Comparison of ENCODE assay signal across 8 cellular contexts in the genomic region with DNA sequence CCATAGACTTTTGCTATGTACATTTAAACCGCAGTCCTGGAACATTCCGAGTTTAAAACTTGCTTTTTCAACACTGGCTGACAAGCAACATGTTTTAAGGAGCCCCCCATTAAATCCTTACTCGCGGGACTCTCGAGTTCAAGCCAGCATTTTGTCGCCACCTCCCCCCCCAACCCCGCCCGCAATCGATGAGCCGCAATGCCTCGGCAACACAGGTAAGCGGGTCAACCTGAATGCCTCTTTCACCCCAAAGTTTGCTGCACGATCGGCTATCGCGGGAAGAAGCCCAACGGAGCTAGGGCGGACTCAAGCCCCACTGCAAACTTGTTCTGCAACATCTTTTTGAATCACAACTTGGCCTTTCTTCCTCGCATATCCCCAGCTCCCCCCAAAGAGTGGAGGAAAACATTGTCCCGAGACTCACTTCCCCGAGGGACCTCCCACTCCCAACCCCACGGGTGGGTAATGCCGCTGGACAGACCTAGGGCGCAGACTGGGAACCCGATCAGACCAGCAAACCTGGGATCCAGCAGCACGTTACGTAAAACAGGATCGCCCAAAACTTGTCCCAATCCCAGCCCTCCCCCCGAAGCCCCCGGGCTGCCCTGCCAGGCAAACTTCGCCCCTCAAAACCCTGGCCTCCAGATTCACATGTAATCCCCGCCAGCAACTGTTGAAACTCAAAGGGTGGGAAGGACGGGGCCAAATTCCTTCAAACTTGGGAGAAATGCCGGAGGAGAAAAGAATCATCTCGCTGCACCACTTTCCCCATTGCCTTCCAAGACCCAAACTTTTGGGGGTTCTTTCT. TPM values are rescaled to one million over a fixed set of nuclear protein-coding genes. Genes with fewer than 3 reads are reported as not detected.
DNase-seq lines count a peak whose midpoint lies in the region; ATAC-seq, FAIRE-seq and TF ChIP-seq lines count a peak whose summit lies in the region.

No MANE protein-coding gene starts in this region.

- intact Hi-C loops in CD8-positive, alpha-beta T cell (cut with DNase I, micrococcal nuclease), result loop anchor here (2.0 to 10.0 kb wide), 6 partner anchors 177 to 983 kb away; a partner anchor contains a TSS
- intact Hi-C loops in GM12878 (cut with micrococcal nuclease; ENCODE audit: unreplicated experiment) (loop anchor here (2.0 kb wide), 1 partner anchor 387 kb away; no protein-coding TSS in a partner anchor), HepG2 (cut with micrococcal nuclease; ENCODE audit: unreplicated experiment) (no loop called here)

- WGBS in GM12878 (ENCODE audit: insufficient coverage, insufficient replicate concordance, low lambda C conversion rate, missing lambda C conversion rate), result under 1% methylated on average over 35 of the region's 35 CpGs
- WGBS in HepG2 (ENCODE audit: low lambda C conversion rate), result 2% methylated on average over 31 of the region's 35 CpGs

- no peaks in the 10 kb centered on the region for H3K9me3 Mint-ChIP-seq in CD8-positive, alpha-beta T cell

- FAIRE-seq in GM12878 (lab: Jason Lieb, UNC) (no peak), HepG2 (lab: Jason Lieb, UNC) (no peak)

- in situ Hi-C loops in GM12878 (cut with MboI) (loop anchor here (5.0 to 10.0 kb wide), 3 partner anchors 390 to 545 kb away; no protein-coding TSS in a partner anchor), HepG2 (cut with HindIII; ENCODE audit: extremely low pct_ligation_motif_present, low pct_unique_long_range_greater_than_20kb) (loop anchor here (5.0 kb wide), 1 partner anchor 80 kb away; no protein-coding TSS in a partner anchor)

- no peak for TF ChIP-seq EP300 in GM12878 (IDR thresholded peaks at IDR 0.05; ENCODE audit: borderline replicate concordance in 1 of 2, control insufficient read depth in 1 of 2, low read depth in 2 of 2, low read length in 2 of 2)
- TF ChIP-seq EP300 in HepG2 (IDR thresholded peaks at IDR 0.05; ENCODE audit: low read depth in 2 of 2, low read length in 2 of 2), result no peak
- TF ChIP-seq EP300 in HepG2 (CRISPR knock-in tag; IDR thresholded peaks at IDR 0.05; ENCODE audit: borderline replicate concordance), result no peak

- POLR2A ChIA-PET in CD8-positive, alpha-beta T cell (lab: Charles Lee), result interaction anchor here (0.6 to 14.8 kb wide), 30 partner anchors 9 to 975 kb away, joined by 3 to 641 read pairs (median 4); a partner anchor contains a TSS
- POLR2A ChIA-PET in GM12878 (lab: Charles Lee), result interaction anchor here (0.6 to 9.5 kb wide), 20 partner anchors 15 to 808 kb away, joined by 3 to 115 read pairs (median 4); no protein-coding TSS in a partner anchor
- POLR2A ChIA-PET in HepG2 (lab: Yijun Ruan, JAX), result interaction anchor here (0.6 to 6.9 kb wide), 39 partner anchors 9 to 848 kb away, joined by 3 to 244 read pairs (median 6); no protein-coding TSS in a partner anchor

- RAD21 ChIA-PET in GM12878 (lab: Charles Lee; ENCODE audit: unreplicated experiment), result interaction anchor here (0.6 to 10.7 kb wide), 26 partner anchors 11 to 848 kb away, joined by 3 to 244 read pairs (median 4); no protein-coding TSS in a partner anchor

- H3K79me2 ChIP-seq in GM12878 (ENCODE audit: control insufficient read depth, insufficient read depth, low read length) (peaks cover 72% of the 10 kb centered on the region), HepG2 (ENCODE audit: insufficient read depth, low read length) (peaks cover 56% of the 10 kb centered on the region)

- no peaks in the 10 kb centered on the region for H3K9me3 ChIP-seq in CD8-positive, alpha-beta T cell (ENCODE audit: low read length)
- H3K9me3 ChIP-seq in GM12878 (replicated peaks; ENCODE audit: control insufficient read depth, insufficient read depth, low read length), result no peaks in the 10 kb centered on the region
- H3K9me3 ChIP-seq in HepG2 (ENCODE audit: low read length), result no peaks in the 10 kb centered on the region

- H3K27ac ChIP-seq in CD8-positive, alpha-beta T cell (ENCODE audit: low read depth, low read length), result peak overlapping the region; percentile 99
- peak overlapping the region; percentile 100 for H3K27ac ChIP-seq in GM12878 (ENCODE audit: control insufficient read depth, insufficient read depth)
- H3K27ac ChIP-seq in HepG2 (ENCODE audit: extremely low read length, insufficient read depth, low read length), result peak overlapping the region; percentile 98
- peak overlapping the region; percentile 94 for H3K27ac ChIP-seq in temporal lobe (ENCODE audit: low read depth, low read length)

- peak overlapping the region; percentile 94 for H3K4me3 ChIP-seq in CD8-positive, alpha-beta T cell (ENCODE audit: low read depth, low read length)
- H3K4me3 ChIP-seq in GM12878, result peak overlapping the region; percentile 97
- peak overlapping the region; percentile 93 to 98 (median 94) for H3K4me3 ChIP-seq in HepG2 (replicated peaks in 1 of 3; ENCODE audit: insufficient read depth in 1 of 3, low read depth in 2 of 3, low read length in 3 of 3)

- no peak for TF ChIP-seq CTCF in CD8-positive, alpha-beta T cell (IDR thresholded peaks at IDR 0.05)
- no peak for TF ChIP-seq CTCF in GM12878 (IDR thresholded peaks at IDR 0.05 in 2 of 3, conservative IDR thresholded peaks at IDR 0.05 in 1 of 3; ENCODE audit: control insufficient read depth in 2 of 3, extremely low read depth in 1 of 3, insufficient read depth in 1 of 3, low read depth in 3 of 3, low read length in 3 of 3)
- TF ChIP-seq CTCF in HepG2 (CRISPR knock-in tag; IDR thresholded peaks at IDR 0.05), result no peak

- H3K4me3 Mint-ChIP-seq in CD8-positive, alpha-beta T cell, result peak overlapping the region; percentile 92

- BruUV-seq in GM12878 (replicated peaks; lab: Mats Ljungman, UMichigan), result TSS peak; percentile 32
- BruUV-seq in HepG2 (replicated peaks; lab: Mats Ljungman, UMichigan), result no TSS peak

- H3K4me1 Mint-ChIP-seq in CD8-positive, alpha-beta T cell (ENCODE audit: low read depth), result peaks cover 46% of the 10 kb centered on the region

- peak overlapping the region; percentile 100 for H3K27ac Mint-ChIP-seq in CD8-positive, alpha-beta T cell

- no peaks in the 10 kb centered on the region for H3K27me3 ChIP-seq in CD8-positive, alpha-beta T cell (ENCODE audit: insufficient read depth, low read length)
- H3K27me3 ChIP-seq in GM12878 (replicated peaks in 1 of 2; ENCODE audit: control insufficient read depth in 2 of 2, insufficient read depth in 2 of 2, low read length in 1 of 2), result no peaks in the 10 kb centered on the region
- H3K27me3 ChIP-seq in HepG2 (ENCODE audit: control insufficient read depth in 1 of 2, insufficient read depth in 2 of 2, low read length in 2 of 2), result no peaks in the 10 kb centered on the region; a peak in 1 of 5 replicates

- H3K36me3 ChIP-seq in CD8-positive, alpha-beta T cell (ENCODE audit: insufficient read depth, low read length), result peaks cover 20% of the 10 kb centered on the region
- H3K36me3 ChIP-seq in GM12878 (ENCODE audit: control insufficient read depth in 2 of 2, insufficient read depth in 2 of 2, low read length in 1 of 2) (peaks cover 13 to 20% of the 10 kb centered on the region in 2 experiments), HepG2 (replicated peaks in 1 of 2; ENCODE audit: control insufficient read depth in 1 of 2, insufficient read depth in 2 of 2, low read length in 2 of 2) (peaks cover 6 to 27% of the 10 kb centered on the region in 2 experiments)

- SMC1A ChIA-PET in GM12878 (lab: Charles Lee; ENCODE audit: uncharacterized antibody, unreplicated experiment), result interaction anchor here (0.7 to 9.5 kb wide), 8 partner anchors 27 to 543 kb away, joined by 3 to 200 read pairs (median 4); no protein-coding TSS in a partner anchor

- H2AFZ ChIP-seq in GM12878 (ENCODE audit: control insufficient read depth, low read depth, low read length) (no peak overlapping the region; the same call in 1 of the 2 replicates), HepG2 (ENCODE audit: low read length) (no peak overlapping the region)

- DNase-seq in CD8-positive, alpha-beta T cell, result peak in 4 of 7 experiments; percentile 19 to 72 (median 38)
- peak; percentile 35 for DNase-seq in LHCN-M2 (ENCODE audit: low read depth)
- DNase-seq in GM12878 (ENCODE audit: low read depth, low spot score), result no peak
- DNase-seq in HepG2 (ENCODE audit: low spot score), result no peak
- DNase-seq in SHP77 treated with DMSO at 0.1 percent for 48 hours (lab: John Stamatoyannopoulos, UW), result no peak
- DNase-seq in NCI-H510A treated with DMSO at 0.1 percent for 48 hours (lab: John Stamatoyannopoulos, UW), result no peak

- peak overlapping the region; percentile 99 for H3K9ac ChIP-seq in GM12878 (ENCODE audit: control insufficient read depth, insufficient read depth, low read length)
- peak overlapping the region; percentile 97 for H3K9ac ChIP-seq in HepG2 (ENCODE audit: insufficient read depth, low read depth, low read length)

- peak; percentile 49; the same call in 1 of the 2 replicates for TF ChIP-seq POLR2A in GM12878 (IDR thresholded peaks at IDR 0.05; ENCODE audit: low read depth, low read length)
- no peak for TF ChIP-seq POLR2A in HepG2 (IDR thresholded peaks at IDR 0.05; ENCODE audit: insufficient read depth in 1 of 2, low read depth in 2 of 2, low read length in 2 of 2)

- TF ChIP-seq RAD21 in GM12878 (IDR thresholded peaks at IDR 0.05; ENCODE audit: insufficient read depth, low read depth, low read length) (no peak), HepG2 (CRISPR knock-in tag; IDR thresholded peaks at IDR 0.05) (no peak)

- peaks cover 67% of the 10 kb centered on the region for H3K36me3 Mint-ChIP-seq in CD8-positive, alpha-beta T cell

- CTCF ChIA-PET in CD8-positive, alpha-beta T cell (lab: Charles Lee), result interaction anchor here (0.6 to 16.2 kb wide), 7 partner anchors 11 to 807 kb away, joined by 3 to 384 read pairs (median 40); no protein-coding TSS in a partner anchor
- CTCF ChIA-PET in GM12878 (lab: Yijun Ruan, JAX) (interaction anchor here (1.0 to 9.5 kb wide), 3 partner anchors 15 to 386 kb away, joined by 3 to 254 read pairs (median 4); no protein-coding TSS in a partner anchor), HepG2 (lab: Yijun Ruan, JAX; ENCODE audit: low intra/inter-chr PET ratio, low total read pairs) (no interaction called here)

- no peaks in the 10 kb centered on the region for H3K27me3 Mint-ChIP-seq in CD8-positive, alpha-beta T cell (ENCODE audit: low read depth)

- peak overlapping the region; percentile 94 for H3K4me2 ChIP-seq in GM12878 (ENCODE audit: control insufficient read depth, insufficient read depth)
- H3K4me2 ChIP-seq in HepG2 (ENCODE audit: low read depth, low read length), result peak overlapping the region; percentile 96

- ATAC-seq in CD8-positive, alpha-beta T cell, result no peak
- ATAC-seq in GM12878, result no peak
- no peak for ATAC-seq in HepG2
- no peak for ATAC-seq in HG02623 (IDR thresholded peaks at IDR 0.05; ENCODE audit: unreplicated experiment)

- peaks cover 22% of the 10 kb centered on the region for H4K20me1 ChIP-seq in GM12878 (ENCODE audit: control insufficient read depth, insufficient read depth)
- peaks cover 33% of the 10 kb centered on the region for H4K20me1 ChIP-seq in HepG2 (ENCODE audit: insufficient read depth, low read length)

- H3K4me1 ChIP-seq in CD8-positive, alpha-beta T cell (ENCODE audit: insufficient read depth, low read length), result peaks cover 35% of the 10 kb centered on the region
- H3K4me1 ChIP-seq in GM12878 (ENCODE audit: control insufficient read depth, insufficient read depth, low read length) (peaks cover 15% of the 10 kb centered on the region), HepG2 (ENCODE audit: insufficient read depth, low read length) (peaks cover 55% of the 10 kb centered on the region)

RNA-seq across cellular contexts. Expression of a gene that starts 0.6 kb away (rescaled TPM):
- 100 to 1,000 TPM; 241 to 248 TPM for total RNA-seq in CD8-positive, alpha-beta T cell
- total RNA-seq in LHCN-M2 (2014; rRNA removed), result 238 and 342 TPM in 2 replicates
- 251 TPM for polyA plus RNA-seq in LHCN-M2 (2012)
- 120 and 134 TPM in 2 replicates for total RNA-seq in GM12878 (2013; cell fraction: nucleolus; rRNA removed)
- 27.9 and 31.3 TPM in 2 replicates for total RNA-seq in GM12878 (2014; rRNA removed)
- 27.0 and 28.3 TPM in 2 replicates for total RNA-seq in GM12878 (2014; rRNA removed; fragmentation: Illumina TruSeq; extraction: Trizol)
- total RNA-seq in GM12878 (2021), result 166 and 184 TPM in 2 replicates
- polyA plus RNA-seq in GM12878 (2011; ENCODE audit: low read depth), result 21.7 TPM
- polyA plus RNA-seq in GM12878 (2011; rRNA removed), result 47.4 and 53.5 TPM in 2 replicates
- polyA plus RNA-seq in GM12878 (2011; cell fraction: cytosol; rRNA removed), result 143 and 162 TPM in 2 replicates
- polyA plus RNA-seq in GM12878 (2011; cell fraction: nucleus; rRNA removed), result 173 and 272 TPM in 2 replicates
- polyA plus RNA-seq in GM12878 (2012), result 67.3 and 98.4 TPM in 2 replicates
- polyA plus RNA-seq in GM12878 (2014; fragmentation: Illumina TruSeq; extraction: Trizol), result 69.3 and 78.7 TPM in 2 replicates
- 10 to 100 TPM; 22.0 to 22.6 TPM for polyA plus RNA-seq in GM12878 (2014; fragmentation: Nextera tagmentation; extraction: Ambion mirVana)
- 96.1 and 121 TPM in 2 replicates for polyA plus RNA-seq in GM12878 (2014; rRNA removed)
- polyA plus RNA-seq in GM12878 (2016; fragmentation: Nextera tagmentation; extraction: Ambion mirVana), result 100 to 1,000 TPM; 119 to 138 TPM
- 29.0 and 48.5 TPM in 2 replicates for polyA minus RNA-seq in GM12878 (2011; rRNA and poly(A)+ RNA removed)
- 183 and 200 TPM in 2 replicates for polyA minus RNA-seq in GM12878 (2011; cell fraction: cytosol; rRNA and poly(A)+ RNA removed)
- 63.3 and 109 TPM in 2 replicates for polyA minus RNA-seq in GM12878 (2011; cell fraction: nucleus; rRNA and poly(A)+ RNA removed)
- total RNA-seq in HepG2 (2016; rRNA removed; fragmentation: Illumina TruSeq; extraction: Trizol), result 7.4 and 8.4 TPM in 2 replicates
- 2.6 and 3.4 TPM in 2 replicates for total RNA-seq in HepG2 (2016; cell fraction: cytosol; rRNA removed; fragmentation: Illumina TruSeq; extraction: Trizol; ENCODE audit: low read depth)
- 7.9 and 8.4 TPM in 2 replicates for total RNA-seq in HepG2 (2016; cell fraction: insoluble cytoplasmic fraction; rRNA removed; fragmentation: Illumina TruSeq; extraction: Trizol)
- total RNA-seq in HepG2 (2016; cell fraction: membrane; rRNA removed; fragmentation: Illumina TruSeq; extraction: Trizol), result 11.1 and 11.3 TPM in 2 replicates
- total RNA-seq in HepG2 (2016; cell fraction: nucleus; rRNA removed; fragmentation: Illumina TruSeq; extraction: Trizol), result 13.8 and 14.1 TPM in 2 replicates
- polyA plus RNA-seq in HepG2 (2011; rRNA removed), result 10.2 and 12.7 TPM in 2 replicates
- polyA plus RNA-seq in HepG2 (2011; cell fraction: cytosol; rRNA removed), result 11.2 and 18.0 TPM in 2 replicates
- polyA plus RNA-seq in HepG2 (2011; cell fraction: nucleus; rRNA removed), result 66.5 and 69.1 TPM in 2 replicates
- 23.2 and 32.2 TPM in 2 replicates for polyA plus RNA-seq in HepG2 (2012)
- polyA plus RNA-seq in HepG2 (2016; cell fraction: cytosol; fragmentation: Illumina TruSeq; extraction: Trizol; ENCODE audit: low read depth), result 2.7 and 2.8 TPM in 2 replicates
- 20.7 and 26.8 TPM in 2 replicates for polyA plus RNA-seq in HepG2 (2016; cell fraction: insoluble cytoplasmic fraction; fragmentation: Illumina TruSeq; extraction: Trizol; ENCODE audit: low read depth)
- 9.2 and 10.1 TPM in 2 replicates for polyA plus RNA-seq in HepG2 (2016; cell fraction: membrane; fragmentation: Illumina TruSeq; extraction: Trizol; ENCODE audit: low read depth)
- 53.8 and 57.0 TPM in 2 replicates for polyA plus RNA-seq in HepG2 (2016; cell fraction: nucleus; fragmentation: Illumina TruSeq; extraction: Trizol; ENCODE audit: insufficient read depth, low read depth)
- 8.5 and 26.8 TPM in 2 replicates for polyA minus RNA-seq in HepG2 (2011; rRNA and poly(A)+ RNA removed; ENCODE audit: low replicate concordance)
- polyA minus RNA-seq in HepG2 (2011; cell fraction: cytosol; rRNA and poly(A)+ RNA removed), result 56.3 and 73.8 TPM in 2 replicates
- 11.8 and 13.8 TPM in 2 replicates for polyA minus RNA-seq in HepG2 (2011; cell fraction: nucleus; rRNA and poly(A)+ RNA removed)
- 17.7 TPM for total RNA-seq in temporal lobe

Comparison
In these comparisons a context has a peak if more than half of its experiments do, and no peak if none do; other contexts are left out.
1. DNase-seq: peak in CD8-positive, alpha-beta T cell (4 of 7) and LHCN-M2 (single experiment); none in GM12878 (single experiment), HepG2 (single experiment), SHP77 treated with DMSO at 0.1 percent for 48 hours (single experiment) and NCI-H510A treated with DMSO at 0.1 percent for 48 hours (single experiment).
2. Peak in every context shown above with its lines, with median percentiles within 50 percentile points of each other: H3K27ac ChIP-seq and H3K4me3 ChIP-seq.